20 cellular contexts compared by ENCODE assay signal in genomic region chr1:108534748-108535147, GRCh38.
"Had no signal": no experiment of that assay in that cellular context is flagged by ENCODE, and none has a peak within 500 bp of the region (broad histone marks: within the 10 kb centered on the region; RNA-seq: fewer than 3 reads in every experiment).

No MANE protein-coding gene starts in this region.

- H3K27ac Mint-ChIP-seq: nephron; neural progenitor cell; stimulated activated naive B cell treated with anti-CD40 and anti-IgM and Interleukin-4, amounts not matched to agents 10 μg/mL and 1 μg/mL and 100 μg/mL, for 72 hours had no signal

- H2AFZ ChIP-seq: neural progenitor cell, parathyroid adenoma had no signal

- DNase-seq: dermis blood vessel endothelial cell; effector memory CD4-positive, alpha-beta T cell; foreskin melanocyte; head of caudate nucleus; left ventricle myocardium superior; lower lobe of right lung; right lobe of liver; small intestine; stimulated activated CD4-positive, alpha-beta T cell treated with anti-CD3 and anti-CD28 coated beads, Interleukin-15, amount 100 ng/mL, for 24 hours; stimulated activated CD4-positive, alpha-beta T cell treated with anti-CD3 and anti-CD28 coated beads, Interleukin-2, amount 100 ng/mL, for 48 hours; stimulated activated naive B cell treated with anti-CD40 and anti-IgM and Interleukin-4, amounts not matched to agents 10 μg/mL and 1 μg/mL and 100 μg/mL, for 72 hours; stomach; thyroid gland; trophoblast cell had no signal

- H3K27ac ChIP-seq: coronary artery, esophagus muscularis mucosa, lower lobe of right lung, neural progenitor cell, parathyroid adenoma, right lobe of liver, stomach, thyroid gland had no signal

- H3K4me3 ChIP-seq: coronary artery, esophagus muscularis mucosa, lower lobe of right lung, neural progenitor cell, right lobe of liver, stomach, thyroid gland had no signal

- H3K4me1 ChIP-seq: neural progenitor cell, parathyroid adenoma, right lobe of liver, stomach had no signal

- H3K27me3 ChIP-seq: esophagus muscularis mucosa, neural progenitor cell, right lobe of liver, thyroid gland had no signal

- H3K36me3 Mint-ChIP-seq: neural progenitor cell; stimulated activated naive B cell treated with anti-CD40 and anti-IgM and Interleukin-4, amounts not matched to agents 10 μg/mL and 1 μg/mL and 100 μg/mL, for 72 hours had no signal

- H3K36me3 ChIP-seq: esophagus muscularis mucosa, lower lobe of right lung, neural progenitor cell, right lobe of liver, stomach, thyroid gland had no signal

- H3K27me3 Mint-ChIP-seq: progenitor cell of endocrine pancreas; stimulated activated naive B cell treated with anti-CD40 and anti-IgM and Interleukin-4, amounts not matched to agents 10 μg/mL and 1 μg/mL and 100 μg/mL, for 72 hours had no signal

- H3K79me2 ChIP-seq: parathyroid adenoma had no signal

- H3K9me3 Mint-ChIP-seq: stimulated activated naive B cell treated with anti-CD40 and anti-IgM and Interleukin-4, amounts not matched to agents 10 μg/mL and 1 μg/mL and 100 μg/mL, for 72 hours had no signal

- H3K4me2 ChIP-seq: neural progenitor cell had no signal

- H3K9me3 ChIP-seq: esophagus muscularis mucosa, lower lobe of right lung, right lobe of liver, thyroid gland had no signal

- H3K4me3 Mint-ChIP-seq: nephron; neural progenitor cell; stimulated activated naive B cell treated with anti-CD40 and anti-IgM and Interleukin-4, amounts not matched to agents 10 μg/mL and 1 μg/mL and 100 μg/mL, for 72 hours had no signal

- H3K9ac ChIP-seq: neural progenitor cell, parathyroid adenoma had no signal
